In genomic region chr1:171610385-171610784, GRCh38 we compare ENCODE assay signal across 13 cellular contexts. TPM values are rescaled to one million over a fixed set of nuclear protein-coding genes. Genes with fewer than 3 reads are reported as not detected.
DNase-seq lines count a peak whose midpoint lies in the region; ATAC-seq and FAIRE-seq lines count a peak whose summit lies in the region.
"Had no signal": no experiment of that assay in that cellular context is flagged by ENCODE, and none has a peak within 500 bp of the region (broad histone marks: within the 10 kb centered on the region; RNA-seq: fewer than 3 reads in every experiment).

No MANE protein-coding gene starts in this region.

- H3K36me3 Mint-ChIP-seq in activated T-helper 2 cell treated with anti-CD3 and anti-CD28 coated beads, Interferon-gamma antibody, Interleukin-2, Interleukin-4, amounts not matched to agents 10 μg/mL and 5 μg/mL and 100 μg/mL, durations not matched to agents 14 hours and 24 hours and 36 hours (ENCODE audit: low read depth): no peaks in the 10 kb centered on the region

- H2BK12ac ChIP-seq in mesenchymal stem cell (ENCODE audit: low read length in 2 of 2): no peak overlapping the region

- H3K23ac ChIP-seq in mesenchymal stem cell (ENCODE audit: low read length in 2 of 2): no peak overlapping the region

- no peaks in the 10 kb centered on the region for H3K9me3 Mint-ChIP-seq in activated T-helper 2 cell treated with anti-CD3 and anti-CD28 coated beads, Interferon-gamma antibody, Interleukin-2, Interleukin-4, amounts not matched to agents 10 μg/mL and 5 μg/mL and 100 μg/mL, durations not matched to agents 14 hours and 24 hours and 36 hours
- H3K9me3 Mint-ChIP-seq: neural crest cell had no signal

- no peaks in the 10 kb centered on the region for H3K27me3 Mint-ChIP-seq in activated T-helper 2 cell treated with anti-CD3 and anti-CD28 coated beads, Interferon-gamma antibody, Interleukin-2, Interleukin-4, amounts not matched to agents 10 μg/mL and 5 μg/mL and 100 μg/mL, durations not matched to agents 14 hours and 24 hours and 36 hours (ENCODE audit: low read depth)

- H3K4ac ChIP-seq in mesenchymal stem cell (ENCODE audit: low read depth in 1 of 2, low read length in 2 of 2): no peak overlapping the region

- H4K91ac ChIP-seq in mesenchymal stem cell (ENCODE audit: low read length): no peak overlapping the region

- H3K27ac Mint-ChIP-seq in activated T-helper 2 cell treated with anti-CD3 and anti-CD28 coated beads, Interferon-gamma antibody, Interleukin-2, Interleukin-4, amounts not matched to agents 10 μg/mL and 5 μg/mL and 100 μg/mL, durations not matched to agents 14 hours and 24 hours and 36 hours: no peak overlapping the region

- no peak overlapping the region for H2BK120ac ChIP-seq in mesenchymal stem cell (ENCODE audit: low read depth, low read length)

- H4K8ac ChIP-seq in mesenchymal stem cell (ENCODE audit: low read length): no peak overlapping the region

- H3K4me1 ChIP-seq in mesenchymal stem cell (ENCODE audit: control insufficient read depth, insufficient read depth, low read depth, low read length): peaks cover 2% of the 10 kb centered on the region

- no peak overlapping the region for H3K9ac ChIP-seq in mesenchymal stem cell (ENCODE audit: low read length)

- H3K27me3 ChIP-seq in mesenchymal stem cell (ENCODE audit: control insufficient read depth in 1 of 2, insufficient read depth in 1 of 2, low read length in 2 of 2): no peaks in the 10 kb centered on the region

- no peak overlapping the region for H3K4me2 ChIP-seq in mesenchymal stem cell (ENCODE audit: low read length, poor library complexity, severe bottlenecking)

- no peak overlapping the region for H3K27ac ChIP-seq in mesenchymal stem cell (ENCODE audit: low read length, poor library complexity, severe bottlenecking)

- H3K79me1 ChIP-seq in mesenchymal stem cell (replicated peaks; ENCODE audit: low read length, poor library complexity, severe bottlenecking): no peaks in the 10 kb centered on the region

- H2BK5ac ChIP-seq in mesenchymal stem cell (ENCODE audit: low read depth, low read length, poor library complexity, severe bottlenecking): no peak overlapping the region

- H3K4me3 ChIP-seq in mesenchymal stem cell (ENCODE audit: insufficient read depth in 1 of 2, low read depth in 1 of 2, low read length in 2 of 2): no peak overlapping the region

- ATAC-seq in GM18858 (IDR thresholded peaks at IDR 0.05; ENCODE audit: unreplicated experiment) (peak; percentile 45), HG03060 (IDR thresholded peaks at IDR 0.05; ENCODE audit: low read depth, unreplicated experiment) (peak; percentile 44), HG03097 (IDR thresholded peaks at IDR 0.05; ENCODE audit: low FRiP score, unreplicated experiment) (no peak)

- WGBS in mesenchymal stem cell: 100% methylated on average over 2 of the region's 2 CpGs

- no peaks in the 10 kb centered on the region for H3K9me3 ChIP-seq in mesenchymal stem cell (ENCODE audit: control insufficient read depth, low read length)

- no peak overlapping the region for H2AK5ac ChIP-seq in mesenchymal stem cell (ENCODE audit: low read length, severe bottlenecking)

- no peak overlapping the region for H2BK15ac ChIP-seq in mesenchymal stem cell (ENCODE audit: low read depth, poor library complexity, severe bottlenecking)

- no peak overlapping the region for H2AFZ ChIP-seq in mesenchymal stem cell (ENCODE audit: low read depth, low read length)

- H3K4me3 Mint-ChIP-seq in activated T-helper 2 cell treated with anti-CD3 and anti-CD28 coated beads, Interferon-gamma antibody, Interleukin-2, Interleukin-4, amounts not matched to agents 10 μg/mL and 5 μg/mL and 100 μg/mL, durations not matched to agents 14 hours and 24 hours and 36 hours (ENCODE audit: low read depth): no peak overlapping the region
- H3K4me3 Mint-ChIP-seq: neural crest cell had no signal

- no peak for FAIRE-seq in HTR-8/SVneo (lab: Jason Lieb, UNC)
- FAIRE-seq: endothelial cell of umbilical vein had no signal

- H3K4me1 Mint-ChIP-seq in activated T-helper 2 cell treated with anti-CD3 and anti-CD28 coated beads, Interferon-gamma antibody, Interleukin-2, Interleukin-4, amounts not matched to agents 10 μg/mL and 5 μg/mL and 100 μg/mL, durations not matched to agents 14 hours and 24 hours and 36 hours (ENCODE audit: low read depth): no peaks in the 10 kb centered on the region
- H3K4me1 Mint-ChIP-seq: neural crest cell had no signal

- H3K14ac ChIP-seq in mesenchymal stem cell (ENCODE audit: low read length in 2 of 2): no peak overlapping the region

- no peaks in the 10 kb centered on the region for H3K36me3 ChIP-seq in mesenchymal stem cell (ENCODE audit: control insufficient read depth in 1 of 2, insufficient read depth in 2 of 2, low read depth in 1 of 2, low read length in 2 of 2)

- DNase-seq in SIG-M5 treated with dmso at 0.1 percent for 504 hours (lab: John Stamatoyannopoulos, UW; ENCODE audit: unreplicated experiment): peak; percentile 88
- DNase-seq in mesenchymal stem cell: peak; percentile 53
- DNase-seq in activated T-helper 2 cell treated with anti-CD3 and anti-CD28 coated beads, Interferon-gamma antibody, Interleukin-2, Interleukin-4, amounts not matched to agents 10 μg/mL and 5 μg/mL and 100 μg/mL, durations not matched to agents 14 hours and 24 hours and 36 hours (ENCODE audit: low spot score): no peak
- DNase-seq in HK-2 (ENCODE audit: unreplicated experiment): no peak
- DNase-seq in HTR-8/SVneo (ENCODE audit: insufficient read length, low spot score): no peak
- DNase-seq: activated CD4-positive, alpha-beta T cell treated with anti-CD3 and anti-CD28 coated beads, Interleukin-2, amount 50 U/mL, for 48 hours; Right ventricle myocardium superior had no signal

- intact Hi-C loops in activated T-helper 2 cell treated with anti-CD3 and anti-CD28 coated beads, Interferon-gamma antibody, Interleukin-2, Interleukin-4, amounts not matched to agents 10 μg/mL and 5 μg/mL and 100 μg/mL, durations not matched to agents 14 hours and 24 hours and 36 hours (cut with micrococcal nuclease): no loop called here

- no peak overlapping the region for H3K18ac ChIP-seq in mesenchymal stem cell (ENCODE audit: low read depth in 1 of 2, low read length in 2 of 2)

RNA-seq across cellular contexts. Expression of gene MYOCOS, which starts 11.7 kb away (rescaled TPM):
- polyA plus RNA-seq in mesenchymal stem cell (2013, experiment 1 of 2): not detected
- not detected for polyA plus RNA-seq in mesenchymal stem cell (2013, experiment 2 of 2)
- total RNA-seq in activated T-helper 2 cell treated with anti-CD3 and anti-CD28 coated beads, Interferon-gamma antibody, Interleukin-2, Interleukin-4, amounts not matched to agents 10 μg/mL and 5 μg/mL and 100 μg/mL, durations not matched to agents 14 hours and 24 hours and 36 hours: 0.14 TPM in 1 of 2 replicates, not detected in the other
- total RNA-seq: endothelial cell of umbilical vein, kidney epithelial cell, Right ventricle myocardium superior had no signal
- polyA plus RNA-seq: endothelial cell of umbilical vein had no signal

RNA-seq across cellular contexts. Expression of gene MYOC, which starts 42.1 kb away (rescaled TPM):
- polyA plus RNA-seq in mesenchymal stem cell (2013, experiment 1 of 2): not detected
- polyA plus RNA-seq in mesenchymal stem cell (2013, experiment 2 of 2): not detected
- total RNA-seq in activated T-helper 2 cell treated with anti-CD3 and anti-CD28 coated beads, Interferon-gamma antibody, Interleukin-2, Interleukin-4, amounts not matched to agents 10 μg/mL and 5 μg/mL and 100 μg/mL, durations not matched to agents 14 hours and 24 hours and 36 hours: not detected in 2 replicates
- total RNA-seq: endothelial cell of umbilical vein, kidney epithelial cell, neural crest cell had no signal
- polyA plus RNA-seq: endothelial cell of umbilical vein had no signal

Comparison
In these comparisons a context has a peak if more than half of its experiments do, and no peak if none do; other contexts are left out.
1. DNase-seq: peak in SIG-M5 treated with dmso at 0.1 percent for 504 hours (single experiment) and mesenchymal stem cell (single experiment); none in activated T-helper 2 cell treated with anti-CD3 and anti-CD28 coated beads, Interferon-gamma antibody, Interleukin-2, Interleukin-4, amounts not matched to agents 10 μg/mL and 5 μg/mL and 100 μg/mL, durations not matched to agents 14 hours and 24 hours and 36 hours (single experiment), HK-2 (single experiment) and HTR-8/SVneo (single experiment).